Comparison of ENCODE assay signal across 1 cellular context in genomic region chr11:2209900-2210321, GRCh38.
TF ChIP-seq lines count a peak whose summit lies in the region.

No MANE protein-coding gene starts in this region.

TF ChIP-seq in IMR-90, 13 proteins besides CTCF, POLR2A, EP300 and RAD21 (continued from another document):
- TF ChIP-seq, protein P1, sequence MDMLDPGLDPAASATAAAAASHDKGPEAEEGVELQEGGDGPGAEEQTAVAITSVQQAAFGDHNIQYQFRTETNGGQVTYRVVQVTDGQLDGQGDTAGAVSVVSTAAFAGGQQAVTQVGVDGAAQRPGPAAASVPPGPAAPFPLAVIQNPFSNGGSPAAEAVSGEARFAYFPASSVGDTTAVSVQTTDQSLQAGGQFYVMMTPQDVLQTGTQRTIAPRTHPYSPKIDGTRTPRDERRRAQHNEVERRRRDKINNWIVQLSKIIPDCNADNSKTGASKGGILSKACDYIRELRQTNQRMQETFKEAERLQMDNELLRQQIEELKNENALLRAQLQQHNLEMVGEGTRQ (IDR thresholded peaks at IDR 0.05; ENCODE audit: low read depth, low read length), result no peak
- no peak for TF ChIP-seq SMC3 (IDR thresholded peaks at IDR 0.05; ENCODE audit: low read depth, low read length)
- no peak for TF ChIP-seq RFX5 (IDR thresholded peaks at IDR 0.05; ENCODE audit: low read depth, low read length)
- TF ChIP-seq MXI1 (IDR thresholded peaks at IDR 0.05; ENCODE audit: borderline replicate concordance, low read depth, low read length), result no peak
- TF ChIP-seq RCOR1 (IDR thresholded peaks at IDR 0.05; ENCODE audit: insufficient replicate concordance, low read length), result no peak
